In the genomic region with DNA sequence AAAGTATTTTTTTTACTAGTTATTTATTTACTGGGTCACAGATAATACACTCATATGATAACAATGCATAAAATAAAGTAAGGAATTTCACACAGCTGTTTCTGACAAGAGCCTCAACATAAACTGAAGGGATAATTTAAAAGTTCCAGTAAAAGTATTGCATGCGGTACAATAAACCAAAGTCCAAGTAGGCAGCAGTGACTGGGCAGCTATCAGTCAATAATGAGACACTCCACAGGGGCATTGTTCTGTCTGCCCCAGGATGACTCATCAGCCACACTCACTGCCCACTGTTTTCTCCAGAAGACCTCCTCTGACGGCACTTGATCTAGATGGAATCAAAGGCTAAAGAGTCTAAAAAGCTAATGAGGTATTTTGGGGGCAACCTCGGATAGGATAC, we compare ENCODE assay signal across 9 cellular contexts.
A peak's percentile ranks its signal among the peaks of the same experiment; 100 is the strongest.
DNase-seq lines count a peak whose midpoint lies in the region; ATAC-seq and TF ChIP-seq lines count a peak whose summit lies in the region.
"Had no signal": no experiment of that assay in that cellular context is flagged by ENCODE, and none has a peak within 500 bp of the region (broad histone marks: within the 10 kb centered on the region; RNA-seq: fewer than 3 reads in every experiment).

No MANE protein-coding gene starts in this region.

- H3K4me2 ChIP-seq in HCT116 (ENCODE audit: low read length) (peak overlapping the region; percentile 66), fibroblast of lung (ENCODE audit: extremely low read depth, insufficient read depth, low read length) (no peak overlapping the region)

- H3K27ac Mint-ChIP-seq in activated CD4-positive, alpha-beta T cell treated with anti-CD3 and anti-CD28 coated beads for 36 hours: no peak overlapping the region
- H3K27ac Mint-ChIP-seq: activated naive CD8-positive, alpha-beta T cell treated with anti-CD3 and anti-CD28 coated beads, Interleukin-2, amount 10 ng/mL, durations not matched to agents 7 days and 5 days had no signal

- no peak for TF ChIP-seq POLR2A in HCT116 (IDR thresholded peaks at IDR 0.05; ENCODE audit: borderline replicate concordance, extremely low read depth, insufficient read depth, insufficient read length)

- CTCF ChIA-PET in HCT116 (lab: Charles Lee): interaction anchor here (1.1 to 2.7 kb wide), 2 partner anchors 10 to 176 kb away, joined by 3 to 10 read pairs; no protein-coding TSS in a partner anchor
- CTCF ChIA-PET in activated CD4-positive, alpha-beta T cell treated with anti-CD3 and anti-CD28 coated beads for 36 hours (lab: Charles Lee): no interaction called here

- H3K4me1 Mint-ChIP-seq in activated CD4-positive, alpha-beta T cell treated with anti-CD3 and anti-CD28 coated beads for 36 hours: no peaks in the 10 kb centered on the region
- H3K4me1 Mint-ChIP-seq: activated naive CD8-positive, alpha-beta T cell treated with anti-CD3 and anti-CD28 coated beads, Interleukin-2, amount 10 ng/mL, durations not matched to agents 7 days and 5 days had no signal

- intact Hi-C loops in HCT116 (cut with micrococcal nuclease): no loop called here
- intact Hi-C loops in activated CD4-positive, alpha-beta T cell treated with anti-CD3 and anti-CD28 coated beads for 36 hours (cut with DNase I, micrococcal nuclease): no loop called here

- H3K9me2 ChIP-seq in HCT116 (ENCODE audit: insufficient read depth): no peaks in the 10 kb centered on the region; the same call in 1 of the 2 replicates

- H3K4me1 ChIP-seq in HCT116 (ENCODE audit: control insufficient read depth in 1 of 2, insufficient read depth in 2 of 2, low read length in 2 of 2) (peaks cover 43 to 71% of the 10 kb centered on the region in 2 experiments), fibroblast of lung (ENCODE audit: control insufficient read depth, extremely low read depth, insufficient read depth, low read length) (peaks cover 5% of the 10 kb centered on the region)

- H2AFZ ChIP-seq in HCT116 (ENCODE audit: low read depth, low read length, poor library complexity, severe bottlenecking) (no peak overlapping the region), fibroblast of lung (ENCODE audit: low read length) (no peak overlapping the region)

- no TSS peak for BruUV-seq in HCT116 (replicated peaks; lab: Mats Ljungman, UMichigan)

- H3K9me3 ChIP-seq in HCT116 (ENCODE audit: control insufficient read depth in 1 of 2, insufficient read depth in 1 of 2, low read depth in 1 of 2, low read length in 2 of 2) (no peaks in the 10 kb centered on the region), fibroblast of lung (ENCODE audit: control insufficient read depth, insufficient read depth, low read depth, low read length) (no peaks in the 10 kb centered on the region)

- H3K27me3 ChIP-seq in HCT116 (ENCODE audit: insufficient read depth, low read length) (no peaks in the 10 kb centered on the region), fibroblast of lung (ENCODE audit: control insufficient read depth, insufficient read depth, low read length) (no peaks in the 10 kb centered on the region)

- H3K9me3 Mint-ChIP-seq in activated CD4-positive, alpha-beta T cell treated with anti-CD3 and anti-CD28 coated beads for 36 hours (ENCODE audit: low read depth): no peaks in the 10 kb centered on the region
- H3K9me3 Mint-ChIP-seq: activated naive CD8-positive, alpha-beta T cell treated with anti-CD3 and anti-CD28 coated beads, Interleukin-2, amount 10 ng/mL, durations not matched to agents 7 days and 5 days had no signal

- peak overlapping the region; percentile 10 to 42; a peak in 3 of 4 replicates for H3K4me3 ChIP-seq in HCT116 (replicated peaks in 1 of 2; ENCODE audit: low read depth in 1 of 2, low read length in 2 of 2)
- H3K4me3 ChIP-seq in fibroblast of lung (replicated peaks in 1 of 4; ENCODE audit: control extremely low read depth in 1 of 4, insufficient read depth in 1 of 4, low read depth in 3 of 4, low read length in 4 of 4): no peak overlapping the region

- RAD21 ChIA-PET in HCT116 (lab: Charles Lee; ENCODE audit: low non-redundant PET in 1 of 2, low total read pairs in 2 of 2, uncharacterized antibody in 2 of 2, unreplicated experiment in 2 of 2): no interaction called here

- no peaks in the 10 kb centered on the region for H3K36me3 Mint-ChIP-seq in activated CD4-positive, alpha-beta T cell treated with anti-CD3 and anti-CD28 coated beads for 36 hours (ENCODE audit: low read depth)
- H3K36me3 Mint-ChIP-seq: activated naive CD8-positive, alpha-beta T cell treated with anti-CD3 and anti-CD28 coated beads, Interleukin-2, amount 10 ng/mL, durations not matched to agents 7 days and 5 days had no signal

- peak; percentile 84 for DNase-seq in HCT116 (ENCODE audit: low read depth, low spot score)
- DNase-seq in RKO (ENCODE audit: low spot score): peak; percentile 51
- DNase-seq in fibroblast of lung (ENCODE audit: low read depth in 2 of 2): peak; percentile 12 to 78
- DNase-seq in retina: peak; percentile 45
- DNase-seq in activated CD4-positive, alpha-beta T cell treated with anti-CD3 and anti-CD28 coated beads for 36 hours: no peak
- DNase-seq in activated CD4-positive, alpha-beta T cell treated with anti-CD3 and anti-CD28 coated beads for 4 hours: no peak
- DNase-seq: activated naive CD8-positive, alpha-beta T cell treated with anti-CD3 and anti-CD28 coated beads, Interleukin-2, amount 10 ng/mL, durations not matched to agents 7 days and 5 days had no signal

- H3K79me2 ChIP-seq in HCT116 (ENCODE audit: insufficient read depth, low read length): no peaks in the 10 kb centered on the region
- H3K79me2 ChIP-seq in fibroblast of lung (ENCODE audit: control insufficient read depth, insufficient read depth, low read length): no peaks in the 10 kb centered on the region

- TF ChIP-seq CTCF in HCT116 (IDR thresholded peaks at IDR 0.05 in 2 of 3, conservative IDR thresholded peaks at IDR 0.05 in 1 of 3; ENCODE audit: borderline replicate concordance in 1 of 3, insufficient read depth in 1 of 3, low read depth in 2 of 3, low read length in 2 of 3): no peak
- no peak for TF ChIP-seq CTCF in fibroblast of lung (conservative IDR thresholded peaks at IDR 0.05 in 1 of 2, IDR thresholded peaks at IDR 0.05 in 1 of 2; ENCODE audit: low read depth in 1 of 2, low read length in 2 of 2)

- no peaks in the 10 kb centered on the region for H3K27me3 Mint-ChIP-seq in activated CD4-positive, alpha-beta T cell treated with anti-CD3 and anti-CD28 coated beads for 36 hours
- H3K27me3 Mint-ChIP-seq: activated naive CD8-positive, alpha-beta T cell treated with anti-CD3 and anti-CD28 coated beads, Interleukin-2, amount 10 ng/mL, durations not matched to agents 7 days and 5 days had no signal

- H3K4me3 Mint-ChIP-seq in activated CD4-positive, alpha-beta T cell treated with anti-CD3 and anti-CD28 coated beads for 36 hours: no peak overlapping the region
- H3K4me3 Mint-ChIP-seq: activated naive CD8-positive, alpha-beta T cell treated with anti-CD3 and anti-CD28 coated beads, Interleukin-2, amount 10 ng/mL, durations not matched to agents 7 days and 5 days had no signal

- H3K27ac ChIP-seq in HCT116 (ENCODE audit: low read depth, low read length): peak overlapping the region; percentile 96
- H3K27ac ChIP-seq in fibroblast of lung (ENCODE audit: insufficient read depth, low read length): no peak overlapping the region

- POLR2A ChIA-PET in HCT116 (lab: Charles Lee): interaction anchor here (1.2 to 3.5 kb wide), 3 partner anchors 9 to 175 kb away, joined by 4 to 24 read pairs (median 9); partner anchors contain the start of gene AVL9
- POLR2A ChIA-PET in activated CD4-positive, alpha-beta T cell treated with anti-CD3 and anti-CD28 coated beads for 36 hours (lab: Charles Lee): no interaction called here

- ATAC-seq in HCT116: peak; percentile 70
- no peak for ATAC-seq in HG03108 (IDR thresholded peaks at IDR 0.05; ENCODE audit: unreplicated experiment)
- no peak for ATAC-seq in activated CD4-positive, alpha-beta T cell treated with anti-CD3 and anti-CD28 coated beads for 36 hours
- no peak for ATAC-seq in HG03354 (IDR thresholded peaks at IDR 0.05; ENCODE audit: poor library complexity, severe bottlenecking, unreplicated experiment)

- H3K9ac ChIP-seq in HCT116 (ENCODE audit: low read length) (peak overlapping the region; percentile 60), fibroblast of lung (ENCODE audit: insufficient read depth, low read length) (no peak overlapping the region)

- H4K20me1 ChIP-seq in HCT116 (ENCODE audit: insufficient read depth): no peaks in the 10 kb centered on the region
- no peaks in the 10 kb centered on the region for H4K20me1 ChIP-seq in fibroblast of lung (ENCODE audit: control insufficient read depth, extremely low read depth, insufficient read depth, low read length)

- peak; percentile 14; the same call in 1 of the 2 replicates for TF ChIP-seq RAD21 in HCT116 (IDR thresholded peaks at IDR 0.05; ENCODE audit: low read depth)

- H3K36me3 ChIP-seq in HCT116 (ENCODE audit: control insufficient read depth in 1 of 2, insufficient read depth in 2 of 2, low read length in 2 of 2) (no peaks in the 10 kb centered on the region), fibroblast of lung (ENCODE audit: control insufficient read depth, insufficient read depth, low read length) (no peaks in the 10 kb centered on the region)

TF ChIP-seq in HCT116, 20 proteins besides CTCF, POLR2A, EP300 and RAD21 (continues in another document):
- TF ChIP-seq ZNF274 (IDR thresholded peaks at IDR 0.05; ENCODE audit: low read depth, low read length) (no peak), SP1 (IDR thresholded peaks at IDR 0.05; ENCODE audit: low read depth) (peak; percentile 90), EZH2 (IDR thresholded peaks at IDR 0.05) (no peak), EGR1 (IDR thresholded peaks at IDR 0.05; ENCODE audit: low read depth) (0 out of 2 replicates have a peak, but pooled peaks have one; percentile 28), ZFX (IDR thresholded peaks at IDR 0.05) (no peak)
- TF ChIP-seq, protein P1, sequence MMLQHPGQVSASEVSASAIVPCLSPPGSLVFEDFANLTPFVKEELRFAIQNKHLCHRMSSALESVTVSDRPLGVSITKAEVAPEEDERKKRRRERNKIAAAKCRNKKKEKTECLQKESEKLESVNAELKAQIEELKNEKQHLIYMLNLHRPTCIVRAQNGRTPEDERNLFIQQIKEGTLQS (IDR thresholded peaks at IDR 0.05): peak; percentile 65

Comparison
In these comparisons a context has a peak if more than half of its experiments do, and no peak if none do; other contexts are left out.
1. DNase-seq: peak in HCT116 (single experiment), RKO (single experiment), fibroblast of lung (2 of 2) and retina (single experiment); none in activated CD4-positive, alpha-beta T cell treated with anti-CD3 and anti-CD28 coated beads for 36 hours (single experiment) and activated CD4-positive, alpha-beta T cell treated with anti-CD3 and anti-CD28 coated beads for 4 hours (0 of 2).
2. H3K4me3 ChIP-seq: peak in HCT116 (2 of 2); none in fibroblast of lung (0 of 4).